Comparison of ENCODE assay signal across 22 cellular contexts in the genomic region with DNA sequence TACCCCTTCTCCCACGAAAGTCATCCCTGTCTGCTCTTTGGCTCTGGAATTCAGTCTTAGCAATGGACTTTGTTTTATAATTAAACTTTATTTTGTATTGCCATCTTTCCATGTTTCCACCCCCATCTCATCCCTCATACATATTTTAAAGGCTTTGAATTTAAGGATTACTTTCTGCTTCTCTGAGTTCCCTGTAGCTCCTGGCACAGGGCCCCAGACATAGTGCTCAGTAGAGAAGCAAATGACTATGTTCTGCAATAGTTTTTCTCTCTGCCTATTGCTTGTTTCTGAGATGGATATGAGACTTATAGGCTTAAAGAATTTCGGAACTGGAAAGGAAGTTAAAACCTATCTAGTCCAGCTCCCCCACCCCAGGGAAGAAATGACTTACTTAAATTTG.
DNase-seq lines count a peak whose midpoint lies in the region; ATAC-seq and TF ChIP-seq lines count a peak whose summit lies in the region.
"Had no signal": no experiment of that assay in that cellular context is flagged by ENCODE, and none has a peak within 500 bp of the region (broad histone marks: within the 10 kb centered on the region; RNA-seq: fewer than 3 reads in every experiment).

No MANE protein-coding gene starts in this region.

- no peaks in the 10 kb centered on the region for H3K27me3 ChIP-seq in right atrium auricular region
- H3K27me3 ChIP-seq in adipocyte (replicated peaks; ENCODE audit: control insufficient read depth, insufficient read depth, low read length): no peaks in the 10 kb centered on the region
- no peaks in the 10 kb centered on the region for H3K27me3 ChIP-seq in stomach smooth muscle (ENCODE audit: control insufficient read depth in 1 of 2, insufficient read depth in 2 of 2, low read length in 2 of 2)
- H3K27me3 ChIP-seq: BLaER1 treated with 17β-estradiol and CSF1 and Interleukin-3, amounts not matched to agents 10 nM and 100 nM had no signal

- ATAC-seq in left cardiac atrium (no peak), GM21825 (IDR thresholded peaks at IDR 0.05; ENCODE audit: unreplicated experiment) (no peak)
- ATAC-seq: K562 had no signal

- no peaks in the 10 kb centered on the region for H3K27me3 Mint-ChIP-seq in osteocyte (ENCODE audit: unreplicated experiment)
- H3K27me3 Mint-ChIP-seq: CD4-positive, alpha-beta T cell had no signal

- H3K4me1 ChIP-seq in right atrium auricular region: peaks cover 0 to 55% of the 10 kb centered on the region in 2 donors
- peaks cover 36% of the 10 kb centered on the region for H3K4me1 ChIP-seq in adipocyte (ENCODE audit: control insufficient read depth, insufficient read depth, low read length)
- H3K4me1 ChIP-seq in stomach smooth muscle (ENCODE audit: control insufficient read depth, insufficient read depth, low read length): peaks cover 48% of the 10 kb centered on the region

- no peak overlapping the region for H3K4me3 ChIP-seq in right atrium auricular region
- no peak overlapping the region for H3K4me3 ChIP-seq in adipocyte (ENCODE audit: low read length)
- peak overlapping the region in 1 of 2 donors; percentile 9 for H3K4me3 ChIP-seq in stomach smooth muscle (ENCODE audit: low read length in 2 of 2)
- H3K4me3 ChIP-seq: BLaER1 treated with 17β-estradiol and CSF1 and Interleukin-3, amounts not matched to agents 10 nM and 100 nM; K562 had no signal

- no peak overlapping the region for H3K4me3 Mint-ChIP-seq in osteocyte (ENCODE audit: unreplicated experiment)
- H3K4me3 Mint-ChIP-seq: CD4-positive, alpha-beta T cell had no signal

- H3K36me3 ChIP-seq in right atrium auricular region (no peaks in the 10 kb centered on the region), adipocyte (ENCODE audit: control insufficient read depth, insufficient read depth, low read length, severe bottlenecking) (no peaks in the 10 kb centered on the region), stomach smooth muscle (ENCODE audit: control insufficient read depth in 2 of 2, insufficient read depth in 2 of 2, low read length in 2 of 2) (peaks cover 2 to 5% of the 10 kb centered on the region in 2 donors)

- H3K9me3 ChIP-seq in right atrium auricular region (no peaks in the 10 kb centered on the region), adipocyte (ENCODE audit: control insufficient read depth, low read length) (no peaks in the 10 kb centered on the region), stomach smooth muscle (ENCODE audit: control insufficient read depth in 2 of 2, low read length in 2 of 2) (no peaks in the 10 kb centered on the region)
- H3K9me3 ChIP-seq: BLaER1 treated with 17β-estradiol and CSF1 and Interleukin-3, amounts not matched to agents 10 nM and 100 nM had no signal

- intact Hi-C loops in left cardiac atrium (cut with DNase I): no loop called here

- H3K4me1 Mint-ChIP-seq in osteocyte (ENCODE audit: unreplicated experiment): peaks cover 45% of the 10 kb centered on the region

- peaks cover 10% of the 10 kb centered on the region for H3K36me3 Mint-ChIP-seq in osteocyte (ENCODE audit: unreplicated experiment)

- no peaks in the 10 kb centered on the region for H3K9me3 Mint-ChIP-seq in osteocyte (ENCODE audit: unreplicated experiment)
- H3K9me3 Mint-ChIP-seq: CD4-positive, alpha-beta T cell had no signal

- TF ChIP-seq CTCF in right atrium auricular region (IDR thresholded peaks at IDR 0.05) (no peak), osteocyte (IDR thresholded peaks at IDR 0.05) (no peak)

- H3K27ac ChIP-seq in right atrium auricular region: peak overlapping the region; percentile 37 to 87
- peak overlapping the region; percentile 65 for H3K27ac ChIP-seq in stomach smooth muscle (ENCODE audit: low read length)
- H3K27ac ChIP-seq: BLaER1 treated with 17β-estradiol and CSF1 and Interleukin-3, amounts not matched to agents 10 nM and 100 nM had no signal

- H3K27ac Mint-ChIP-seq in osteocyte (ENCODE audit: unreplicated experiment): peak overlapping the region; percentile 41
- H3K27ac Mint-ChIP-seq: CD4-positive, alpha-beta T cell had no signal

- no peak for DNase-seq in right atrium auricular region (ENCODE audit: low spot score)
- no peak for DNase-seq in left cardiac atrium
- DNase-seq in adipocyte (ENCODE audit: low read depth): peak; percentile 26
- DNase-seq in osteocyte (ENCODE audit: extremely low spot score, unreplicated experiment): no peak
- DNase-seq in NCI-H345 (lab: John Stamatoyannopoulos, UW): no peak
- no peak for DNase-seq in hepatic stellate cell (ENCODE audit: low spot score)
- DNase-seq: CD4-positive, alpha-beta T cell; DMS53; HCEC 1CT; NCI-H1105 treated with DMSO at 0.1 percent for 48 hours; NCI-H146; NCI-H1930; NCI-H2107; NCI-H446 treated with DMSO at 0.1 percent for 48 hours; NCI-H526; NCI-H82; RPMI8226; SHP77 had no signal

- H3K9ac ChIP-seq in adipocyte (ENCODE audit: low read length) (no peak overlapping the region), stomach smooth muscle (ENCODE audit: low read length in 2 of 2) (no peak overlapping the region)
- H3K9ac ChIP-seq: BLaER1 treated with 17β-estradiol and CSF1 and Interleukin-3, amounts not matched to agents 10 nM and 100 nM had no signal
